Comparison of ENCODE assay signal across 12 cellular contexts in the genomic region with DNA sequence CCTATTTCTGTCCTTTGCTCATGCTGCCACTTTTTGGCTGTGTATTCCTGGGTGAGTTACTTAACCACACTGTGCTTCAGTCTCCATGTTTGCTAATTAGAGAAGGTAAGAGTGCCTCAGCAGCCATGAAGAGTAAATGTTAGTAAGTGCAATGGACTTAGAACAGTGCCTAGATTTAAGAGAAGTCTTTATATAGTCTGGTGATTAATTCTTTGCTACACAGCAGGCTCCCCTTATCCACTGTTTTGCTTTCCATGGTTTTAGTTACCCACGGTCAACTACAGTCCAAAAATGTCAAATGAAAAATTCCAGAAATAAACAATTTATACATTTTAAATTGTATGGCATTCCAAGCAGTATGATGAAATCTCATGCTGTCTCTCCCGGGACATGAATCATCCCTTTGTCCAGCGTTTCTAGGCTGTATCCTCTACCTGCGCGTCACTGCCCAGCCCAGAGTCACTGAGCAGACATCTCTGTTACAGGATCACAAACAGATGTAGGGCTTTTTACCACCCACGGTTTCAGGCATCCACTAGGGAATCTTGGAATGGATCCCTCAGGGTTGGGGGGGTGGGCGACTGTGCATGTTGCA.
DNase-seq lines count a peak whose midpoint lies in the region; ATAC-seq and TF ChIP-seq lines count a peak whose summit lies in the region.
"Had no signal": no experiment of that assay in that cellular context is flagged by ENCODE, and none has a peak within 500 bp of the region (broad histone marks: within the 10 kb centered on the region; RNA-seq: fewer than 3 reads in every experiment).

No MANE protein-coding gene starts in this region.

- intact Hi-C loops in A673 (cut with micrococcal nuclease; ENCODE audit: unreplicated experiment) (no loop called here), mammary epithelial cell (cut with micrococcal nuclease) (loop anchor here (1.0 kb wide), 1 partner anchor 90 kb away; no protein-coding TSS in a partner anchor)

- TF ChIP-seq CTCF in A673 (conservative IDR thresholded peaks at IDR 0.05; ENCODE audit: low read depth, low read length) (no peak), mammary epithelial cell (conservative IDR thresholded peaks at IDR 0.05 in 1 of 2, IDR thresholded peaks at IDR 0.05 in 1 of 2; ENCODE audit: extremely low read depth in 1 of 2, insufficient read depth in 1 of 2, low read depth in 1 of 2, low read length in 2 of 2) (no peak)

- no peak overlapping the region for H3K27ac ChIP-seq in A673 (ENCODE audit: low read depth, low read length, poor library complexity, severe bottlenecking)
- peak overlapping the region; percentile 85 for H3K27ac ChIP-seq in mammary epithelial cell (ENCODE audit: insufficient read depth, low read depth, low read length)
- H3K27ac ChIP-seq: BLaER1, cardiac muscle cell had no signal

- no peak for ATAC-seq in HG03039 (IDR thresholded peaks at IDR 0.05; ENCODE audit: unreplicated experiment)
- no peak for ATAC-seq in stimulated activated naive CD8-positive, alpha-beta T cell treated with anti-CD3 and anti-CD28 coated beads, Interleukin-15, Interleukin-2, amounts not matched to agents 100 U/mL and 50 U/mL, for 24 hours
- ATAC-seq in GM21737 (IDR thresholded peaks at IDR 0.05; ENCODE audit: unreplicated experiment), result no peak
- ATAC-seq: activated CD8-positive, alpha-beta T cell treated with anti-CD3 and anti-CD28 coated beads for 36 hours had no signal

- H3K4me3 ChIP-seq in A673 (ENCODE audit: low read depth, low read length, poor library complexity, severe bottlenecking), result no peak overlapping the region
- no peak overlapping the region for H3K4me3 ChIP-seq in mammary epithelial cell (replicated peaks in 1 of 3; ENCODE audit: insufficient read depth in 1 of 3, low read depth in 2 of 3, low read length in 3 of 3)
- H3K4me3 ChIP-seq: BLaER1, cardiac muscle cell had no signal

- in situ Hi-C loops in mammary epithelial cell (cut with MboI; ENCODE audit: low sequenced_read_pairs in 2 of 2), result no loop called here

- H3K79me2 ChIP-seq in mammary epithelial cell (ENCODE audit: insufficient read depth, low read length), result peaks cover 4% of the 10 kb centered on the region

- no peaks in the 10 kb centered on the region for H3K9me3 ChIP-seq in A673 (ENCODE audit: low read depth, low read length, poor library complexity, severe bottlenecking)
- H3K9me3 ChIP-seq in mammary epithelial cell (replicated peaks; ENCODE audit: insufficient read depth, low read length), result no peaks in the 10 kb centered on the region
- H3K9me3 ChIP-seq: BLaER1 had no signal

- no peak for TF ChIP-seq RAD21 in Ishikawa (IDR thresholded peaks at IDR 0.05; ENCODE audit: low read depth)

- H3K36me3 ChIP-seq in A673 (ENCODE audit: insufficient read depth, low read length, poor library complexity, severe bottlenecking), result no peaks in the 10 kb centered on the region
- H3K36me3 ChIP-seq in mammary epithelial cell (ENCODE audit: insufficient read depth, low read length), result peaks cover 4% of the 10 kb centered on the region
- H3K36me3 ChIP-seq: cardiac muscle cell had no signal

- dilution Hi-C loops in mammary epithelial cell (cut with HindIII; ENCODE audit: low sequenced_read_pairs), result no loop called here

- H2AFZ ChIP-seq in mammary epithelial cell (ENCODE audit: low read depth, low read length), result peak overlapping the region; percentile 23

- TF ChIP-seq EP300 in Ishikawa (IDR thresholded peaks at IDR 0.05; ENCODE audit: borderline replicate concordance), result peak; percentile 66

- no peaks in the 10 kb centered on the region for H4K20me1 ChIP-seq in mammary epithelial cell (ENCODE audit: insufficient read depth, low read length)
- H4K20me1 ChIP-seq: BLaER1 had no signal

- DNase-seq in A673 (ENCODE audit: low spot score) (peak; percentile 33), mammary epithelial cell (peak; percentile 83), left kidney (ENCODE audit: low read depth, low spot score) (peak; percentile 46), DMS53 treated with DMSO at 0.1 percent for 48 hours (lab: John Stamatoyannopoulos, UW; ENCODE audit: unreplicated experiment) (no peak)
- no peak for DNase-seq in stimulated activated naive CD8-positive, alpha-beta T cell treated with anti-CD3 and anti-CD28 coated beads, Interleukin-15, Interleukin-2, amounts not matched to agents 100 U/mL and 50 U/mL, for 24 hours
- DNase-seq: activated CD8-positive, alpha-beta T cell treated with anti-CD3 and anti-CD28 coated beads for 36 hours; stimulated activated CD4-positive, alpha-beta T cell treated with anti-CD3 and anti-CD28 coated beads, Interleukin-15, amount 100 ng/mL, for 24 hours had no signal

- BruUV-seq in A673 (replicated peaks; lab: Mats Ljungman, UMichigan) (no TSS peak), mammary epithelial cell (replicated peaks; lab: Mats Ljungman, UMichigan) (TSS peak; percentile 96)

- POLR2A ChIA-PET in A673 (lab: Charles Lee; ENCODE audit: low non-redundant PET), result interaction anchor here (0.6 kb wide), 2 partner anchors 22 to 468 kb away, joined by 4 to 5 read pairs; no protein-coding TSS in a partner anchor

- H3K27me3 ChIP-seq in A673 (replicated peaks; ENCODE audit: insufficient read depth, low read depth, low read length, poor library complexity) (no peaks in the 10 kb centered on the region), mammary epithelial cell (ENCODE audit: insufficient read depth, low read length) (no peaks in the 10 kb centered on the region)
- H3K27me3 ChIP-seq: BLaER1, cardiac muscle cell had no signal

- H3K9ac ChIP-seq in mammary epithelial cell (ENCODE audit: insufficient read depth, low read length), result peak overlapping the region; percentile 63
- H3K9ac ChIP-seq: BLaER1 had no signal

- CTCF ChIA-PET in A673 (lab: Charles Lee), result no interaction called here
- CTCF ChIA-PET in mammary epithelial cell (lab: Charles Lee; ENCODE audit: low non-redundant PET), result no interaction called here

- WGBS in mammary epithelial cell (ENCODE audit: low coverage, missing lambda C conversion rate), result 2% methylated on average over 7 of the region's 7 CpGs

- H3K4me1 ChIP-seq in A673 (ENCODE audit: insufficient read depth, low read length, poor library complexity, severe bottlenecking) (no peaks in the 10 kb centered on the region), mammary epithelial cell (ENCODE audit: insufficient read depth, low read length) (peaks cover 12% of the 10 kb centered on the region)
- H3K4me1 ChIP-seq: BLaER1 had no signal

- H3K4me2 ChIP-seq in mammary epithelial cell (ENCODE audit: insufficient read depth, low read depth, low read length), result peak overlapping the region; percentile 40
- H3K4me2 ChIP-seq: BLaER1 had no signal

TF ChIP-seq in Ishikawa, 13 proteins besides CTCF, POLR2A, EP300 and RAD21:
- TF ChIP-seq CEBPB (IDR thresholded peaks at IDR 0.05) (peak; percentile 73), TEAD4 (IDR thresholded peaks at IDR 0.05) (peak; percentile 74; the same call in 1 of the 2 replicates), TCF12 (IDR thresholded peaks at IDR 0.05; ENCODE audit: low read depth) (peak; percentile 66), FOXM1 (IDR thresholded peaks at IDR 0.05; ENCODE audit: borderline replicate concordance, low read depth) (no peak; the same call in 1 of the 2 replicates), TAF1 (IDR thresholded peaks at IDR 0.05; ENCODE audit: low read depth) (no peak), USF1 (IDR thresholded peaks at IDR 0.05) (no peak), ZBTB7A (IDR thresholded peaks at IDR 0.05; ENCODE audit: low read depth) (no peak), CREB1 (IDR thresholded peaks at IDR 0.05; ENCODE audit: low read depth) (no peak), NFIC (IDR thresholded peaks at IDR 0.05) (peak; percentile 51; the same call in 1 of the 2 replicates)
- TF ChIP-seq, protein P1, sequence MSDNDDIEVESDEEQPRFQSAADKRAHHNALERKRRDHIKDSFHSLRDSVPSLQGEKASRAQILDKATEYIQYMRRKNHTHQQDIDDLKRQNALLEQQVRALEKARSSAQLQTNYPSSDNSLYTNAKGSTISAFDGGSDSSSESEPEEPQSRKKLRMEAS (IDR thresholded peaks at IDR 0.05), result no peak
- TF ChIP-seq, protein P2, sequence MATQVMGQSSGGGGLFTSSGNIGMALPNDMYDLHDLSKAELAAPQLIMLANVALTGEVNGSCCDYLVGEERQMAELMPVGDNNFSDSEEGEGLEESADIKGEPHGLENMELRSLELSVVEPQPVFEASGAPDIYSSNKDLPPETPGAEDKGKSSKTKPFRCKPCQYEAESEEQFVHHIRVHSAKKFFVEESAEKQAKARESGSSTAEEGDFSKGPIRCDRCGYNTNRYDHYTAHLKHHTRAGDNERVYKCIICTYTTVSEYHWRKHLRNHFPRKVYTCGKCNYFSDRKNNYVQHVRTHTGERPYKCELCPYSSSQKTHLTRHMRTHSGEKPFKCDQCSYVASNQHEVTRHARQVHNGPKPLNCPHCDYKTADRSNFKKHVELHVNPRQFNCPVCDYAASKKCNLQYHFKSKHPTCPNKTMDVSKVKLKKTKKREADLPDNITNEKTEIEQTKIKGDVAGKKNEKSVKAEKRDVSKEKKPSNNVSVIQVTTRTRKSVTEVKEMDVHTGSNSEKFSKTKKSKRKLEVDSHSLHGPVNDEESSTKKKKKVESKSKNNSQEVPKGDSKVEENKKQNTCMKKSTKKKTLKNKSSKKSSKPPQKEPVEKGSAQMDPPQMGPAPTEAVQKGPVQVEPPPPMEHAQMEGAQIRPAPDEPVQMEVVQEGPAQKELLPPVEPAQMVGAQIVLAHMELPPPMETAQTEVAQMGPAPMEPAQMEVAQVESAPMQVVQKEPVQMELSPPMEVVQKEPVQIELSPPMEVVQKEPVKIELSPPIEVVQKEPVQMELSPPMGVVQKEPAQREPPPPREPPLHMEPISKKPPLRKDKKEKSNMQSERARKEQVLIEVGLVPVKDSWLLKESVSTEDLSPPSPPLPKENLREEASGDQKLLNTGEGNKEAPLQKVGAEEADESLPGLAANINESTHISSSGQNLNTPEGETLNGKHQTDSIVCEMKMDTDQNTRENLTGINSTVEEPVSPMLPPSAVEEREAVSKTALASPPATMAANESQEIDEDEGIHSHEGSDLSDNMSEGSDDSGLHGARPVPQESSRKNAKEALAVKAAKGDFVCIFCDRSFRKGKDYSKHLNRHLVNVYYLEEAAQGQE (IDR thresholded peaks at IDR 0.05; ENCODE audit: low read depth), result 0 out of 2 replicates have a peak, but pooled peaks have one; percentile 7

Comparison
In these comparisons a context has a peak if more than half of its experiments do, and no peak if none do; other contexts are left out.
1. DNase-seq: peak in A673 (single experiment), mammary epithelial cell (single experiment) and left kidney (single experiment); none in stimulated activated naive CD8-positive, alpha-beta T cell treated with anti-CD3 and anti-CD28 coated beads, Interleukin-15, Interleukin-2, amounts not matched to agents 100 U/mL and 50 U/mL, for 24 hours (single experiment) and DMS53 treated with DMSO at 0.1 percent for 48 hours (single experiment).